Comparison of ENCODE assay signal across 1 cellular context in genomic region chr2:1265454-1265853, GRCh38.
TF ChIP-seq lines count a peak whose summit lies in the region.

No MANE protein-coding gene starts in this region.

TF ChIP-seq in A549, 52 proteins besides CTCF, POLR2A, EP300 and RAD21 (continued from another document):
- TF ChIP-seq REST (IDR thresholded peaks at IDR 0.05) (no peak), HMGXB4 (CRISPR knock-in tag; IDR thresholded peaks at IDR 0.05; ENCODE audit: borderline replicate concordance) (no peak)
TF ChIP-seq in A549: peak in this region for 1.
